ENCODE assay signal across 35 cellular contexts in the genomic region with DNA sequence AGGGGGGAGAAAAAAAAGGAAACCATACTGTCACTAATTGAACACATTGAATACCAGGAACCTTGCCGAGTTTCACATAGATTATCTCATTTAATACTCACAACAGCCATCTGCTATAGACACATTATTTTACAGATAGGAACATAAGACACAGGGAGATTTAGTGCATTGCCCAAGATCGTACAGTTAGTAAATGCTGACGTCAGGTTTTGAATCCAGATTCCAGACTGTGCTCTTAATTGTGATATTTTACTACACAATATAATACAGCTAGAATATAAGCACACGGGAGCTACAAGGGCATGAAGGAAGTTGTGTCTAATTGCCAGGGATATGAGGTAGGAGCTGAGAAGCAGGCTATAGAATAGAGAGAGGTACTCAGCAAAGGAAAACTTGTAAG.
"Had no signal": no experiment of that assay in that cellular context is flagged by ENCODE, and none has a peak within 500 bp of the region (broad histone marks: within the 10 kb centered on the region; RNA-seq: fewer than 3 reads in every experiment).

No MANE protein-coding gene starts in this region.

- H3K9me3 ChIP-seq: MG63 had no signal

- H3K36me3 ChIP-seq: MG63 had no signal

- DNase-seq: Kasumi-1, MG63, MM.1S, MV-4-11, NCI-H1048, NCI-H1092, NCI-H1092 treated with DMSO at 0.1 percent for 48 hours, NCI-H1105, NCI-H1105 treated with DMSO at 0.1 percent for 48 hours, NCI-H1417, NCI-H1417 treated with DMSO at 0.1 percent for 48 hours, NCI-H1436, NCI-H1436 treated with DMSO at 0.1 percent for 48 hours, NCI-H146, NCI-H1694, NCI-H1694 treated with DMSO at 0.1 percent for 48 hours, NCI-H187, NCI-H187 treated with DMSO at 0.1 percent for 48 hours, NCI-H1930, NCI-H2029, NCI-H2029 treated with DMSO at 0.1 percent for 48 hours, NCI-H2081, NCI-H2081 treated with DMSO at 0.1 percent for 48 hours, NCI-H2107, NCI-H2171, NCI-H2171 treated with DMSO at 0.1 percent for 48 hours, NCI-H2227 treated with DMSO at 0.1 percent for 48 hours, NCI-H226, NCI-H345, NCI-H446, NCI-H446 treated with DMSO at 0.1 percent for 48 hours, NCI-H510A, NCI-H510A treated with DMSO at 0.1 percent for 48 hours, NCI-H524, NCI-H524 treated with DMSO at 0.1 percent for 48 hours had no signal

- H3K4me3 ChIP-seq: MG63 had no signal
